Comparison of ENCODE assay signal across 36 cellular contexts in the genomic region with DNA sequence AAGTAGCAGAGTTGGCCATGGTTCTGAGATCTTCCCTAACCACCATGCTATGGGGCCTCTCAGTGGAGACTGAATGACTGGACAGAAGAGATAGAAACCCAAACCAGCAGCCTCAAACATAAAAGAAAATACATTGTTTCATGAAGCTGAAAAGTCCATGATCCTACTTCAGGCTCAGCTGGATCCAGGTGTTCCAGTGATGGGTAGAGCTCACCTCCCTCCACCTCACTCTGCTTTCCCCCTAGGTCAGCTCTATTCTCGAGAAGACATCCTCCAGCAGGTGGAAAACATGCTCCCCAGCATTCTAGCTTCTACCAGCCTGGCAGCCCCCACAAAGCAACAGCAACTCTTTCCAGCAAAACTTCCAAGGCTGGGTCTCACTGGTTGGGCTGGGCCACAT.
"Had no signal": no experiment of that assay in that cellular context is flagged by ENCODE, and none has a peak within 500 bp of the region (broad histone marks: within the 10 kb centered on the region; RNA-seq: fewer than 3 reads in every experiment).

No MANE protein-coding gene starts in this region.

- DNase-seq: activated CD4-positive, alpha-beta memory T cell treated with anti-CD3 and anti-CD28 coated beads for 36 hours; activated CD4-positive, alpha-beta T cell treated with anti-CD3 and anti-CD28 coated beads for 36 hours; activated CD4-positive, CD25-positive, alpha-beta regulatory T cell; activated CD8-positive, alpha-beta memory T cell treated with anti-CD3 and anti-CD28 coated beads, Interleukin-2, amount 50 U/mL, for 4 hours; activated gamma-delta T cell treated with Interleukin-2 at 50 U/mL for 16 hours; activated naive CD4-positive, alpha-beta T cell treated with anti-CD3 and anti-CD28 coated beads, Interleukin-2, amount 50 U/mL, for 16 hours; activated T-cell treated with anti-CD3 and anti-CD28 coated beads, Interleukin-2, amount 50 U/mL, for 1 hour; amniotic stem cell; brain microvascular endothelial cell; effector memory CD4-positive, alpha-beta T cell; erythroblast; left cardiac atrium; mammary epithelial cell; naive thymus-derived CD4-positive, alpha-beta T cell; nucleus accumbens; retina; stimulated activated CD4-positive, alpha-beta T cell treated with anti-CD3 and anti-CD28 coated beads, Interleukin-1b, Interleukin-23, amount 100 ng/mL, for 48 hours; stimulated activated CD4-positive, alpha-beta T cell treated with anti-CD3 and anti-CD28 coated beads, Interleukin-4, amount 100 ng/mL, for 4 hours; stimulated activated CD8-positive, alpha-beta memory T cell treated with anti-CD3 and anti-CD28 coated beads, Interleukin-4, amount 100 ng/mL, for 48 hours; stimulated activated naive CD8-positive, alpha-beta T cell treated with anti-CD3 and anti-CD28 coated beads, Interleukin-15, amount 100 ng/mL, for 72 hours; substantia nigra; T-helper 1 cell; thyroid gland had no signal

- H3K27me3 Mint-ChIP-seq: activated CD4-positive, alpha-beta memory T cell treated with anti-CD3 and anti-CD28 coated beads for 36 hours; activated CD4-positive, alpha-beta T cell treated with anti-CD3 and anti-CD28 coated beads for 36 hours; naive thymus-derived CD4-positive, alpha-beta T cell; stimulated activated memory B cell treated with anti-CD40 and anti-IgM and Interleukin-4, amounts not matched to agents 10 μg/mL and 1 μg/mL and 100 μg/mL, for 72 hours; stimulated activated naive CD8-positive, alpha-beta T cell treated with anti-CD3 and anti-CD28 coated beads, Interleukin-15, amount 100 ng/mL, for 72 hours had no signal

- H3K9me3 ChIP-seq: gastroesophageal sphincter, pancreas, prostate gland, thyroid gland had no signal

- H2AFZ ChIP-seq: hepatocyte had no signal

- H3K36me3 Mint-ChIP-seq: activated CD4-positive, alpha-beta memory T cell treated with anti-CD3 and anti-CD28 coated beads for 36 hours; mesothelial cell of epicardium; naive thymus-derived CD4-positive, alpha-beta T cell; stimulated activated memory B cell treated with anti-CD40 and anti-IgM and Interleukin-4, amounts not matched to agents 10 μg/mL and 1 μg/mL and 100 μg/mL, for 72 hours had no signal

- H3K36me3 ChIP-seq: brain microvascular endothelial cell, gastroesophageal sphincter, pancreas, prostate gland, thyroid gland had no signal

- H3K27me3 ChIP-seq: brain microvascular endothelial cell, gastroesophageal sphincter, pancreas, thyroid gland had no signal

- ATAC-seq: activated CD4-positive, alpha-beta T cell treated with anti-CD3 and anti-CD28 coated beads for 36 hours; gastroesophageal sphincter; left cardiac atrium; naive thymus-derived CD4-positive, alpha-beta T cell; stimulated activated memory B cell treated with anti-CD40 and anti-IgM and Interleukin-4, amounts not matched to agents 10 μg/mL and 1 μg/mL and 100 μg/mL, for 72 hours; stimulated activated naive CD8-positive, alpha-beta T cell treated with anti-CD3 and anti-CD28 coated beads, Interleukin-15, amount 100 ng/mL, for 72 hours had no signal

- H3K27ac Mint-ChIP-seq: activated CD4-positive, alpha-beta memory T cell treated with anti-CD3 and anti-CD28 coated beads for 36 hours; activated CD4-positive, alpha-beta T cell treated with anti-CD3 and anti-CD28 coated beads for 36 hours; activated T-helper 1 cell treated with anti-CD3 and anti-CD28 coated beads, Interleukin-12 subunit alpha, Interleukin-12 subunit beta, Interleukin-2, Interleukin-4 antibody, amounts not matched to agents 30 ng/mL and 10 ng/mL and 1 ng/mL, durations not matched to agents 14 hours and 24 hours and 36 hours; mesothelial cell of epicardium; stimulated activated memory B cell treated with anti-CD40 and anti-IgM and Interleukin-4, amounts not matched to agents 10 μg/mL and 1 μg/mL and 100 μg/mL, for 72 hours; T-helper 2 cell treated with Interferon-gamma antibody and Interleukin-4, amounts not matched to agents 5 μg/mL and 100 μg/mL, for 36 hours had no signal

- H3K27ac ChIP-seq: brain microvascular endothelial cell, gastroesophageal sphincter, hepatocyte, pancreas, prostate gland, thyroid gland had no signal

- H3K4me3 ChIP-seq: coronary artery, gastroesophageal sphincter, hepatocyte, pancreas, prostate gland, smooth muscle cell, thyroid gland had no signal

- H3K4me1 ChIP-seq: gastroesophageal sphincter, pancreas, prostate gland, thyroid gland had no signal

- H3K9me3 Mint-ChIP-seq: activated CD4-positive, alpha-beta memory T cell treated with anti-CD3 and anti-CD28 coated beads for 36 hours; activated T-helper 1 cell treated with anti-CD3 and anti-CD28 coated beads, Interleukin-12 subunit alpha, Interleukin-12 subunit beta, Interleukin-2, Interleukin-4 antibody, amounts not matched to agents 30 ng/mL and 10 ng/mL and 1 ng/mL, durations not matched to agents 14 hours and 24 hours and 36 hours; mesothelial cell of epicardium; neural crest cell; stimulated activated memory B cell treated with anti-CD40 and anti-IgM and Interleukin-4, amounts not matched to agents 10 μg/mL and 1 μg/mL and 100 μg/mL, for 72 hours; stimulated activated naive CD8-positive, alpha-beta T cell treated with anti-CD3 and anti-CD28 coated beads, Interleukin-15, amount 100 ng/mL, for 72 hours; T-helper 2 cell treated with Interferon-gamma antibody and Interleukin-4, amounts not matched to agents 5 μg/mL and 100 μg/mL, for 36 hours had no signal

- H3K4me3 Mint-ChIP-seq: activated CD4-positive, alpha-beta memory T cell treated with anti-CD3 and anti-CD28 coated beads for 36 hours; activated CD4-positive, alpha-beta T cell treated with anti-CD3 and anti-CD28 coated beads for 36 hours; activated T-helper 1 cell treated with anti-CD3 and anti-CD28 coated beads, Interleukin-12 subunit alpha, Interleukin-12 subunit beta, Interleukin-2, Interleukin-4 antibody, amounts not matched to agents 30 ng/mL and 10 ng/mL and 1 ng/mL, durations not matched to agents 14 hours and 24 hours and 36 hours; mesothelial cell of epicardium; neural crest cell; stimulated activated naive CD8-positive, alpha-beta T cell treated with anti-CD3 and anti-CD28 coated beads, Interleukin-15, amount 100 ng/mL, for 72 hours; T-helper 2 cell treated with Interferon-gamma antibody and Interleukin-4, amounts not matched to agents 5 μg/mL and 100 μg/mL, for 36 hours had no signal

- H3K79me2 ChIP-seq: hepatocyte had no signal

- FAIRE-seq: astrocyte, keratinocyte, pancreas had no signal

- H3K4me1 Mint-ChIP-seq: activated CD4-positive, alpha-beta T cell treated with anti-CD3 and anti-CD28 coated beads for 36 hours; mesothelial cell of epicardium had no signal

- H3K4me2 ChIP-seq: hepatocyte, smooth muscle cell had no signal
